Comparison of ENCODE assay signal across 23 cellular contexts in genomic region chr2:11974573-11974972, GRCh38.
"Had no signal": no experiment of that assay in that cellular context is flagged by ENCODE, and none has a peak within 500 bp of the region (broad histone marks: within the 10 kb centered on the region; RNA-seq: fewer than 3 reads in every experiment).

No MANE protein-coding gene starts in this region.

- FAIRE-seq: islet of Langerhans, kidney, pancreas had no signal

- H3K27ac ChIP-seq: left lung, lower lobe of right lung, pancreas, prostate gland, skin epidermis, spleen, suprapubic skin, thoracic aorta, tibial artery, uterus had no signal

- H3K9me3 ChIP-seq: pancreas, prostate gland had no signal

- DNase-seq: immature natural killer cell; kidney; left colon; left lung; lower lobe of right lung; mammary epithelial cell; mesenchymal stem cell; naive thymus-derived CD8-positive, alpha-beta T cell; nucleus accumbens; pancreas; posterior cingulate gyrus; retina; right cardiac atrium; spleen; stimulated activated CD4-positive, alpha-beta T cell treated with anti-CD3 and anti-CD28 coated beads, Interleukin-4, amount 100 ng/mL, for 24 hours; stimulated activated naive CD4-positive, alpha-beta T cell; tibial artery; uterus had no signal

- H3K4me3 ChIP-seq: left lung, lower lobe of right lung, pancreas, prostate gland, skin epidermis, spleen, suprapubic skin, thoracic aorta, tibial artery, uterus had no signal

- H3K27me3 ChIP-seq: left lung, pancreas, spleen, suprapubic skin, tibial artery, uterus had no signal

- H3K4me1 ChIP-seq: left lung, lower lobe of right lung, pancreas, prostate gland, spleen, suprapubic skin, tibial artery, uterus had no signal

- H3K36me3 ChIP-seq: left lung, lower lobe of right lung, pancreas, prostate gland, suprapubic skin, thoracic aorta, tibial artery, uterus had no signal
